1 cellular context compared by ENCODE assay signal in the genomic region with DNA sequence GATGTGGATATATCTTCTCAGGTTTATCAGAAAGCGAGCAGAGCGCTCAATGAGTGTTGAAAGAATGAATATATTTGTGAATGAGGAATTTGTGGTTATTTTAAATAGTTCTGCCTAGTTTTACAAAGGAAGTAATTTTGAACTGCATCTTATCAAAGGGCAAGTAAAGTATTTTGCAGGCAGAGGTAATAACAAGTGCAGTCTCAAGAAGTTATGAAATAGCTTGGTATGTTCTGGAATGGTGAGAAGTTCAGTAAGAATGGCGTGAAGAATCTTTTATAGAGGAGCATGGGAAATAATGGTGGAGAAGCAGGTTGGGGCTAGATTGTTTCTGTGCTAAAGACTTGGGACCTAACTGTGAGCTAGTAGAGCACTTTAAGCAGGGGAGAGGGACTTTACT.
TF ChIP-seq lines count a peak whose summit lies in the region.

No MANE protein-coding gene starts in this region.

TF ChIP-seq in WTC11, 78 proteins besides CTCF, POLR2A, EP300 and RAD21 (continued from another document):
- TF ChIP-seq, protein P1, sequence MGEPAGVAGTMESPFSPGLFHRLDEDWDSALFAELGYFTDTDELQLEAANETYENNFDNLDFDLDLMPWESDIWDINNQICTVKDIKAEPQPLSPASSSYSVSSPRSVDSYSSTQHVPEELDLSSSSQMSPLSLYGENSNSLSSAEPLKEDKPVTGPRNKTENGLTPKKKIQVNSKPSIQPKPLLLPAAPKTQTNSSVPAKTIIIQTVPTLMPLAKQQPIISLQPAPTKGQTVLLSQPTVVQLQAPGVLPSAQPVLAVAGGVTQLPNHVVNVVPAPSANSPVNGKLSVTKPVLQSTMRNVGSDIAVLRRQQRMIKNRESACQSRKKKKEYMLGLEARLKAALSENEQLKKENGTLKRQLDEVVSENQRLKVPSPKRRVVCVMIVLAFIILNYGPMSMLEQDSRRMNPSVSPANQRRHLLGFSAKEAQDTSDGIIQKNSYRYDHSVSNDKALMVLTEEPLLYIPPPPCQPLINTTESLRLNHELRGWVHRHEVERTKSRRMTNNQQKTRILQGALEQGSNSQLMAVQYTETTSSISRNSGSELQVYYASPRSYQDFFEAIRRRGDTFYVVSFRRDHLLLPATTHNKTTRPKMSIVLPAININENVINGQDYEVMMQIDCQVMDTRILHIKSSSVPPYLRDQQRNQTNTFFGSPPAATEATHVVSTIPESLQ (CRISPR knock-in tag; IDR thresholded peaks at IDR 0.05) = no peak
- TF ChIP-seq, protein P2, sequence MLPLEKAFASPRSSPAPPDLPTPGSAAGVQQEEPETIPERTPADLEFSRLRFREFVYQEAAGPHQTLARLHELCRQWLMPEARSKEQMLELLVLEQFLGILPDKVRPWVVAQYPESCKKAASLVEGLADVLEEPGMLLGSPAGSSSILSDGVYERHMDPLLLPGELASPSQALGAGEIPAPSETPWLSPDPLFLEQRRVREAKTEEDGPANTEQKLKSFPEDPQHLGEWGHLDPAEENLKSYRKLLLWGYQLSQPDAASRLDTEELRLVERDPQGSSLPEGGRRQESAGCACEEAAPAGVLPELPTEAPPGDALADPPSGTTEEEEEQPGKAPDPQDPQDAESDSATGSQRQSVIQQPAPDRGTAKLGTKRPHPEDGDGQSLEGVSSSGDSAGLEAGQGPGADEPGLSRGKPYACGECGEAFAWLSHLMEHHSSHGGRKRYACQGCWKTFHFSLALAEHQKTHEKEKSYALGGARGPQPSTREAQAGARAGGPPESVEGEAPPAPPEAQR (CRISPR knock-in tag; IDR thresholded peaks at IDR 0.05) = no peak
- TF ChIP-seq ZNF671 (CRISPR knock-in tag; IDR thresholded peaks at IDR 0.05) = no peak
